Comparison of ENCODE assay signal across 12 cellular contexts in genomic region chr7:29854257-29854938, GRCh38. TPM values are rescaled to one million over a fixed set of nuclear protein-coding genes. Genes with fewer than 3 reads are reported as not detected.
A peak's percentile ranks its signal among the peaks of the same experiment; 100 is the strongest.
DNase-seq lines count a peak whose midpoint lies in the region; ATAC-seq and TF ChIP-seq lines count a peak whose summit lies in the region.
"Had no signal": no experiment of that assay in that cellular context is flagged by ENCODE, and none has a peak within 500 bp of the region (broad histone marks: within the 10 kb centered on the region; RNA-seq: fewer than 3 reads in every experiment).

No MANE protein-coding gene starts in this region.

- TF ChIP-seq CTCF in H9 (conservative IDR thresholded peaks at IDR 0.05): peak; percentile 42; the same call in 2 of the 3 replicates
- TF ChIP-seq CTCF in cardiac fibroblast (IDR thresholded peaks at IDR 0.05; ENCODE audit: low read depth, low read length): peak; percentile 1
- peak; percentile 16 for TF ChIP-seq CTCF in osteoblast (IDR thresholded peaks at IDR 0.05; ENCODE audit: extremely low read depth, low read depth, low read length)
- TF ChIP-seq CTCF in tibial artery (IDR thresholded peaks at IDR 0.05): no peak

- H4K20me1 ChIP-seq in H9 (ENCODE audit: control insufficient read depth, insufficient read depth, insufficient read length) (no peaks in the 10 kb centered on the region), osteoblast (ENCODE audit: insufficient read depth, low read length) (no peaks in the 10 kb centered on the region)

- H2BK15ac ChIP-seq in H9 (ENCODE audit: low read depth, low read length): no peak overlapping the region

- H3K27ac ChIP-seq in H9 (ENCODE audit: insufficient read length, low read depth, low read length) (no peak overlapping the region), osteoblast (ENCODE audit: low read depth, low read length) (no peak overlapping the region), tibial artery (no peak overlapping the region)

- no peak overlapping the region for H3T11ph ChIP-seq in H9 (ENCODE audit: low read length)

- intact Hi-C loops in tibial artery (cut with DNase I; ENCODE audit: low total_unique reads): no loop called here

- H3K18ac ChIP-seq in H9 (ENCODE audit: insufficient read length, low read depth, low read length): no peak overlapping the region

- no peak overlapping the region for H2AFZ ChIP-seq in H9 (ENCODE audit: low read length)
- H2AFZ ChIP-seq in osteoblast (ENCODE audit: low read length): no peak overlapping the region

- H4K91ac ChIP-seq in H9 (ENCODE audit: insufficient read length, low read depth, low read length): no peak overlapping the region

- no peaks in the 10 kb centered on the region for H3K9me3 Mint-ChIP-seq in H9
- no peaks in the 10 kb centered on the region for H3K9me3 Mint-ChIP-seq in stimulated activated memory B cell treated with anti-CD40 and anti-IgM and Interleukin-4, amounts not matched to agents 10 μg/mL and 1 μg/mL and 100 μg/mL, for 72 hours
- H3K9me3 Mint-ChIP-seq in effector memory CD8-positive, alpha-beta T cell: no peaks in the 10 kb centered on the region
- H3K9me3 Mint-ChIP-seq: activated T-helper 17 cell treated with anti-CD3 and anti-CD28 coated beads, Interleukin-2, amount 50 U/mL, for 72 hours had no signal

- H4K8ac ChIP-seq in H9 (replicated peaks; ENCODE audit: insufficient read length, low read depth, low read length): no peak overlapping the region

- H3K4me1 ChIP-seq in H9 (ENCODE audit: insufficient read depth, low read length): no peaks in the 10 kb centered on the region; the same call in 1 of the 2 replicates
- no peaks in the 10 kb centered on the region for H3K4me1 ChIP-seq in osteoblast (ENCODE audit: insufficient read depth, low read length)
- peaks cover 0 to 15% (median 2%) of the 10 kb centered on the region in 4 donors for H3K4me1 ChIP-seq in tibial artery

- no peaks in the 10 kb centered on the region for H3K27me3 ChIP-seq in H9 (ENCODE audit: insufficient read depth, low read length)
- H3K27me3 ChIP-seq in osteoblast (ENCODE audit: insufficient read depth, low read length): peaks cover 13% of the 10 kb centered on the region
- H3K27me3 ChIP-seq in tibial artery: no peaks in the 10 kb centered on the region

- DNase-seq in H9 (peak; percentile 36), NCI-H2029 (lab: John Stamatoyannopoulos, UW) (peak; percentile 68), cardiac fibroblast (ENCODE audit: low read depth in 2 of 2) (peak; percentile 22 to 55), osteoblast (ENCODE audit: insufficient read length, low spot score, missing footprints) (no peak), tibial artery (no peak), hepatic stellate cell (ENCODE audit: low spot score) (no peak)
- no peak for DNase-seq in effector memory CD8-positive, alpha-beta T cell
- DNase-seq: COR-L47, foreskin melanocyte, NCI-H1694 had no signal

- no peak overlapping the region for H3K56ac ChIP-seq in H9 (ENCODE audit: insufficient read length, low read depth, low read length)

- no peak overlapping the region for H3K4me3 ChIP-seq in cardiac fibroblast (replicated peaks in 1 of 2; ENCODE audit: low read depth in 2 of 2, low read length in 2 of 2)
- H3K4me3 ChIP-seq in osteoblast (ENCODE audit: insufficient read depth, low read length): no peak overlapping the region
- H3K4me3 ChIP-seq in tibial artery: no peak overlapping the region

- peaks cover 11 to 18% of the 10 kb centered on the region in 2 experiments for H3K4me1 Mint-ChIP-seq in H9
- H3K4me1 Mint-ChIP-seq in stimulated activated memory B cell treated with anti-CD40 and anti-IgM and Interleukin-4, amounts not matched to agents 10 μg/mL and 1 μg/mL and 100 μg/mL, for 72 hours: no peaks in the 10 kb centered on the region
- no peaks in the 10 kb centered on the region for H3K4me1 Mint-ChIP-seq in effector memory CD8-positive, alpha-beta T cell (ENCODE audit: low read depth in 2 of 2)
- H3K4me1 Mint-ChIP-seq: activated T-helper 17 cell treated with anti-CD3 and anti-CD28 coated beads, Interleukin-2, amount 50 U/mL, for 72 hours had no signal

- H2BK20ac ChIP-seq in H9 (ENCODE audit: low read depth, low read length, poor library complexity, severe bottlenecking): no peak overlapping the region

- no peak overlapping the region for H3K14ac ChIP-seq in H9 (ENCODE audit: insufficient read depth, low read length)

- no peak overlapping the region for H3K4me3 Mint-ChIP-seq in H9
- H3K4me3 Mint-ChIP-seq in stimulated activated memory B cell treated with anti-CD40 and anti-IgM and Interleukin-4, amounts not matched to agents 10 μg/mL and 1 μg/mL and 100 μg/mL, for 72 hours: no peak overlapping the region
- H3K4me3 Mint-ChIP-seq in effector memory CD8-positive, alpha-beta T cell: no peak overlapping the region
- H3K4me3 Mint-ChIP-seq: activated T-helper 17 cell treated with anti-CD3 and anti-CD28 coated beads, Interleukin-2, amount 50 U/mL, for 72 hours had no signal

- no peak overlapping the region for H2BK12ac ChIP-seq in H9 (ENCODE audit: insufficient read length, low read depth, low read length)

- no peak overlapping the region for H4K5ac ChIP-seq in H9 (ENCODE audit: insufficient read length, low read depth, low read length)

- H2BK120ac ChIP-seq in H9 (ENCODE audit: low read depth, low read length, poor library complexity, severe bottlenecking): no peak overlapping the region

- H2BK5ac ChIP-seq in H9 (ENCODE audit: insufficient read length, low read length): no peak overlapping the region

- H3K9me3 ChIP-seq in H9 (ENCODE audit: control insufficient read depth, low read depth, low read length) (no peaks in the 10 kb centered on the region), osteoblast (ENCODE audit: low read depth, low read length) (no peaks in the 10 kb centered on the region), tibial artery (no peaks in the 10 kb centered on the region)

- no peak for ATAC-seq in stimulated activated memory B cell treated with anti-CD40 and anti-IgM and Interleukin-4, amounts not matched to agents 10 μg/mL and 1 μg/mL and 100 μg/mL, for 72 hours
- no peak for ATAC-seq in effector memory CD8-positive, alpha-beta T cell (replicated peaks)
- ATAC-seq: activated T-helper 17 cell treated with anti-CD3 and anti-CD28 coated beads, Interleukin-2, amount 50 U/mL, for 72 hours had no signal

- H3K79me1 ChIP-seq in H9 (ENCODE audit: insufficient read depth, low read depth, low read length, poor library complexity, severe bottlenecking): no peaks in the 10 kb centered on the region

- no peak overlapping the region for H3K23ac ChIP-seq in H9 (ENCODE audit: insufficient read length, low read depth, low read length)

- no CpG with 5 or more reads among the region's 8 CpGs for WGBS in H9 (ENCODE audit: extremely low coverage, insufficient read length, low lambda C conversion rate)

- no peak overlapping the region for H3K4ac ChIP-seq in H9 (ENCODE audit: low read depth, low read length)

- H3K79me2 ChIP-seq in H9 (ENCODE audit: insufficient read depth, low read length): no peaks in the 10 kb centered on the region
- no peaks in the 10 kb centered on the region for H3K79me2 ChIP-seq in osteoblast (ENCODE audit: insufficient read depth, low read length)

- no peaks in the 10 kb centered on the region for H3K27me3 Mint-ChIP-seq in H9 (ENCODE audit: low read depth)
- H3K27me3 Mint-ChIP-seq in stimulated activated memory B cell treated with anti-CD40 and anti-IgM and Interleukin-4, amounts not matched to agents 10 μg/mL and 1 μg/mL and 100 μg/mL, for 72 hours: peaks cover 32% of the 10 kb centered on the region
- peaks cover 22 to 25% of the 10 kb centered on the region in 2 donors for H3K27me3 Mint-ChIP-seq in effector memory CD8-positive, alpha-beta T cell

- no peak overlapping the region for H3K9ac ChIP-seq in H9 (ENCODE audit: extremely low read depth, insufficient read length, low read length)

- no peak overlapping the region for H2AK5ac ChIP-seq in H9 (ENCODE audit: insufficient read length, low read length)

- H3K4me2 ChIP-seq in H9 (ENCODE audit: insufficient read depth, insufficient read length, low read length) (no peak overlapping the region), osteoblast (ENCODE audit: insufficient read depth, low read length) (no peak overlapping the region)

- H3K23me2 ChIP-seq in H9 (ENCODE audit: insufficient read length, low read depth, low read length, poor library complexity, severe bottlenecking): no peaks in the 10 kb centered on the region

- no peaks in the 10 kb centered on the region for H3K36me3 Mint-ChIP-seq in H9 (ENCODE audit: insufficient read depth in 1 of 3, low read depth in 3 of 3)
- no peaks in the 10 kb centered on the region for H3K36me3 Mint-ChIP-seq in stimulated activated memory B cell treated with anti-CD40 and anti-IgM and Interleukin-4, amounts not matched to agents 10 μg/mL and 1 μg/mL and 100 μg/mL, for 72 hours
- H3K36me3 Mint-ChIP-seq in effector memory CD8-positive, alpha-beta T cell (ENCODE audit: insufficient read depth): no peaks in the 10 kb centered on the region

- H3K27ac Mint-ChIP-seq in H9: no peak overlapping the region
- no peak overlapping the region for H3K27ac Mint-ChIP-seq in stimulated activated memory B cell treated with anti-CD40 and anti-IgM and Interleukin-4, amounts not matched to agents 10 μg/mL and 1 μg/mL and 100 μg/mL, for 72 hours
- H3K27ac Mint-ChIP-seq in effector memory CD8-positive, alpha-beta T cell: no peak overlapping the region
- H3K27ac Mint-ChIP-seq: activated T-helper 17 cell treated with anti-CD3 and anti-CD28 coated beads, Interleukin-2, amount 50 U/mL, for 72 hours had no signal

- H3K36me3 ChIP-seq in osteoblast (ENCODE audit: insufficient read depth, low read length): no peaks in the 10 kb centered on the region
- H3K36me3 ChIP-seq in tibial artery: no peaks in the 10 kb centered on the region

RNA-seq across cellular contexts. Expression of gene WIPF3, which starts 48.1 kb away (rescaled TPM):
- total RNA-seq in H9 (2021): 11.6 and 11.8 TPM in 2 replicates
- under 0.01 TPM in 1 of 2 replicates, not detected in the other for total RNA-seq in osteoblast
- total RNA-seq: activated T-helper 17 cell treated with anti-CD3 and anti-CD28 coated beads, Interleukin-2, amount 50 U/mL, for 72 hours had no signal

Comparison
In these comparisons a context has a peak if more than half of its experiments do, and no peak if none do; other contexts are left out.
1. DNase-seq: peak in H9 (single experiment), NCI-H2029 (single experiment) and cardiac fibroblast (2 of 2); none in osteoblast (single experiment), tibial artery (0 of 2), hepatic stellate cell (single experiment) and effector memory CD8-positive, alpha-beta T cell (0 of 3).
2. CTCF ChIP-seq: peak in H9 (single experiment), cardiac fibroblast (single experiment) and osteoblast (single experiment); none in tibial artery (0 of 2).
3. RNA of gene WIPF3, which starts 48.1 kb away (total RNA-seq): 11.6 to 11.8 TPM in H9; under 0.01 TPM in osteoblast; every median in the first group is over 10 times any median in the second.